28 cellular contexts compared by ENCODE assay signal in the genomic region with DNA sequence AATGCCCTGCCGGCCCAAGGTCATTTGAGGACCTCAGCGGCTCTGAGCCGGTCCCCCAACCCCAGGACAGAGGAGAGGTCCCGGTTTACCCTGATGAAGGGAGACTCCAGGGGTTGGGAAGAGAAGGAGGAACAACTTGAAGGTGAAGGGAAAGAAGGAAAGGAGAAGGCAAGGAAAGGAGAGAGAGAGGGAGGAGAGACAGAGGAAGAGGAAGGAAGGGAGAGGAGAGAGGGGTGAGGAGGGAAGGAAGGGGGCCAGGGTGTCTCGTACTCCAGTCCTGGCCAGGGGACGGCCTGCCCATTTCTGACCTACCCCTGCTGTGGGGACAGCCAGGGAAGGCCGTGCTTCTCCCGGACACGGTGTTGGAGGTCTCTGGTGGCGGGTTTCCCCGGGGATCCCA. TPM values are rescaled to one million over a fixed set of nuclear protein-coding genes. Genes with fewer than 3 reads are reported as not detected.
DNase-seq lines count a peak whose midpoint lies in the region; ATAC-seq and TF ChIP-seq lines count a peak whose summit lies in the region.
"Had no signal": no experiment of that assay in that cellular context is flagged by ENCODE, and none has a peak within 500 bp of the region (broad histone marks: within the 10 kb centered on the region; RNA-seq: fewer than 3 reads in every experiment).

No MANE protein-coding gene starts in this region.

- CTCF ChIA-PET in CD4-positive, alpha-beta T cell (lab: Charles Lee): no interaction called here

- H3K4me1 ChIP-seq in hepatocyte (ENCODE audit: insufficient read depth) (peaks cover 12% of the 10 kb centered on the region), tibial artery (peaks cover 0 to 64% (median 34%) of the 10 kb centered on the region in 4 donors), testis (no peaks in the 10 kb centered on the region)
- H3K4me1 ChIP-seq: SJCRH30 had no signal

- no peak for ATAC-seq in CD4-positive, alpha-beta T cell (ENCODE audit: poor library complexity)
- ATAC-seq in GM21447 (IDR thresholded peaks at IDR 0.05; ENCODE audit: unreplicated experiment): no peak
- ATAC-seq: activated CD4-positive, CD25-positive, alpha-beta regulatory T cell treated with anti-CD3 and anti-CD28 coated beads, Interleukin-2, amount 50 U/mL, for 24 hours; activated T-helper 17 cell treated with anti-CD3 and anti-CD28 coated beads, Interleukin-2, amount 50 U/mL, for 72 hours; CD8-positive, alpha-beta T cell; left lung; T-cell had no signal

- TF ChIP-seq POLR2A in testis (IDR thresholded peaks at IDR 0.05): no peak

- DNase-seq in CD4-positive, alpha-beta T cell: no peak
- DNase-seq in hepatocyte (ENCODE audit: low spot score) (no peak), tibial artery (no peak), testis (no peak), occipital lobe (lab: John Stamatoyannopoulos, UW) (no peak)
- DNase-seq: activated CD4-positive, alpha-beta T cell treated with anti-CD3 and anti-CD28 coated beads, Interleukin-2, amount 50 U/mL, for 48 hours; activated CD8-positive, alpha-beta memory T cell treated with anti-CD3 and anti-CD28 coated beads, Interleukin-2, amount 50 U/mL, for 48 hours; activated naive CD4-positive, alpha-beta T cell treated with anti-CD3 and anti-CD28 coated beads, Interleukin-2, amount 50 U/mL, for 16 hours; AML-193; CD8-positive, alpha-beta T cell; GOT3; NCI-H2029 treated with DMSO at 0.1 percent for 48 hours; NCI-H2227 treated with DMSO at 0.1 percent for 48 hours; NCI-H69; SJCRH30; stimulated activated CD4-positive, alpha-beta T cell treated with anti-CD3 and anti-CD28 coated beads, Interleukin-2, amount 100 ng/mL, for 24 hours; stomach; T-cell; upper lobe of left lung had no signal

- no peaks in the 10 kb centered on the region for H3K4me1 Mint-ChIP-seq in CD4-positive, alpha-beta T cell (ENCODE audit: low read depth)
- H3K4me1 Mint-ChIP-seq: activated T-helper 17 cell treated with anti-CD3 and anti-CD28 coated beads, Interleukin-2, amount 50 U/mL, for 72 hours had no signal

- peaks cover 16% of the 10 kb centered on the region for H3K27me3 Mint-ChIP-seq in CD4-positive, alpha-beta T cell

- H4K20me1 ChIP-seq in hepatocyte (ENCODE audit: insufficient read depth, poor library complexity, severe bottlenecking): no peaks in the 10 kb centered on the region

- peaks cover 15% of the 10 kb centered on the region for H3K27me3 ChIP-seq in CD4-positive, alpha-beta T cell (ENCODE audit: control insufficient read depth, insufficient read depth, low read length)
- H3K27me3 ChIP-seq in hepatocyte: peaks cover 40% of the 10 kb centered on the region
- H3K27me3 ChIP-seq in tibial artery: no peaks in the 10 kb centered on the region
- H3K27me3 ChIP-seq in testis: no peaks in the 10 kb centered on the region

- peak overlapping the region; percentile 25 for H3K4me3 Mint-ChIP-seq in CD4-positive, alpha-beta T cell
- H3K4me3 Mint-ChIP-seq: activated T-helper 17 cell treated with anti-CD3 and anti-CD28 coated beads, Interleukin-2, amount 50 U/mL, for 72 hours; CD8-positive, alpha-beta T cell; T-cell had no signal

- H3K36me3 ChIP-seq in hepatocyte (replicated peaks; ENCODE audit: insufficient read depth, low read depth): no peaks in the 10 kb centered on the region
- no peaks in the 10 kb centered on the region for H3K36me3 ChIP-seq in tibial artery
- H3K36me3 ChIP-seq in testis (ENCODE audit: low read depth, missing control alignments): no peaks in the 10 kb centered on the region
- H3K36me3 ChIP-seq: cardiac muscle cell, left lung, SJCRH30, stomach, upper lobe of left lung had no signal

- no peak for TF ChIP-seq CTCF in CD4-positive, alpha-beta T cell (IDR thresholded peaks at IDR 0.05)
- TF ChIP-seq CTCF in WI38 (IDR thresholded peaks at IDR 0.05; ENCODE audit: low read depth, low read length) (no peak), hepatocyte (IDR thresholded peaks at IDR 0.05; ENCODE audit: poor library complexity) (no peak), tibial artery (IDR thresholded peaks at IDR 0.05) (no peak), testis (IDR thresholded peaks at IDR 0.05) (no peak)

- POLR2A ChIA-PET in CD4-positive, alpha-beta T cell (lab: Charles Lee): no interaction called here

- H3K9me3 Mint-ChIP-seq in CD4-positive, alpha-beta T cell: no peaks in the 10 kb centered on the region
- H3K9me3 Mint-ChIP-seq: activated T-helper 17 cell treated with anti-CD3 and anti-CD28 coated beads, Interleukin-2, amount 50 U/mL, for 72 hours; CD8-positive, alpha-beta T cell; T-cell had no signal

- H3K4me2 ChIP-seq in hepatocyte: peak overlapping the region; percentile 73

- peaks cover 25% of the 10 kb centered on the region for H3K79me2 ChIP-seq in hepatocyte

- 82% methylated on average over 11 of the region's 11 CpGs for WGBS in hepatocyte (ENCODE audit: low lambda C conversion rate, missing lambda C conversion rate)
- 65 to 88% methylated on average over 10 to 11 of the region's 11 CpGs for WGBS in testis, 2 donors

- no peaks in the 10 kb centered on the region for H3K9me3 ChIP-seq in CD4-positive, alpha-beta T cell (ENCODE audit: control insufficient read depth, low read length)
- H3K9me3 ChIP-seq in hepatocyte (ENCODE audit: low read depth) (no peaks in the 10 kb centered on the region), tibial artery (no peaks in the 10 kb centered on the region), testis (no peaks in the 10 kb centered on the region)
- H3K9me3 ChIP-seq: left lung, SJCRH30, stomach, upper lobe of left lung had no signal

- intact Hi-C loops in CD4-positive, alpha-beta T cell (cut with DNase I, micrococcal nuclease): no loop called here
- intact Hi-C loops in tibial artery (cut with DNase I; ENCODE audit: low total_unique reads): no loop called here
- intact Hi-C loops in testis (cut with DNase I; ENCODE audit: low total_unique reads): no loop called here

- no peak overlapping the region for H3K27ac ChIP-seq in CD4-positive, alpha-beta T cell (ENCODE audit: low read depth, low read length)
- H3K27ac ChIP-seq in hepatocyte (peak overlapping the region; percentile 16), tibial artery (peak overlapping the region; percentile 68 to 80), testis (no peak overlapping the region)
- H3K27ac ChIP-seq: cardiac muscle cell, left lung, SJCRH30, upper lobe of left lung had no signal

- no peaks in the 10 kb centered on the region for H3K9me2 ChIP-seq in hepatocyte (replicated peaks; ENCODE audit: insufficient read depth)

- no peak overlapping the region for H3K27ac Mint-ChIP-seq in CD4-positive, alpha-beta T cell
- H3K27ac Mint-ChIP-seq: activated T-helper 17 cell treated with anti-CD3 and anti-CD28 coated beads, Interleukin-2, amount 50 U/mL, for 72 hours; CD8-positive, alpha-beta T cell; T-cell had no signal

- H3K36me3 Mint-ChIP-seq in CD4-positive, alpha-beta T cell (ENCODE audit: low read depth): no peaks in the 10 kb centered on the region
- H3K36me3 Mint-ChIP-seq: CD8-positive, alpha-beta T cell; T-cell had no signal

- peak overlapping the region; percentile 73 for H3K4me3 ChIP-seq in WI38 (ENCODE audit: low read depth, low read length)
- no peak overlapping the region for H3K4me3 ChIP-seq in hepatocyte
- peak overlapping the region; percentile 59 to 62 for H3K4me3 ChIP-seq in tibial artery
- no peak overlapping the region for H3K4me3 ChIP-seq in testis
- H3K4me3 ChIP-seq: cardiac muscle cell, SJCRH30 had no signal

- H2AFZ ChIP-seq in hepatocyte: no peak overlapping the region

RNA-seq across cellular contexts. Expression of a gene that starts 1.9 kb away (rescaled TPM):
- not detected for total RNA-seq in CD4-positive, alpha-beta T cell
- total RNA-seq in hepatocyte (5.7 and 9.7 TPM in 2 replicates), testis (10 to 100 TPM; 14.6 to 19.1 TPM), occipital lobe (0.16 TPM)
- polyA plus RNA-seq in hepatocyte (14.0 and 23.0 TPM in 2 replicates), testis (ENCODE audit: insufficient read depth, low read depth, low replicate concordance) (15.3 TPM)
- total RNA-seq: CD8-positive, alpha-beta T cell had no signal

RNA-seq across cellular contexts. Expression of a gene that starts 25.4 kb away (rescaled TPM):
- total RNA-seq in CD4-positive, alpha-beta T cell: 10 to 100 TPM; 28.5 to 29.3 TPM
- 10.5 and 14.2 TPM in 2 replicates for total RNA-seq in hepatocyte
- polyA plus RNA-seq in hepatocyte: 10.7 and 15.5 TPM in 2 replicates
- 10 to 100 TPM; 51.2 to 61.7 TPM for total RNA-seq in testis
- 21.4 TPM for polyA plus RNA-seq in testis (ENCODE audit: insufficient read depth, low read depth, low replicate concordance)
- 10.1 TPM for total RNA-seq in occipital lobe

RNA-seq across cellular contexts. Expression of a gene that starts 41.4 kb away (rescaled TPM):
- 10 to 100 TPM; 50.7 to 52.5 TPM for total RNA-seq in CD4-positive, alpha-beta T cell
- total RNA-seq in hepatocyte (20.8 and 32.5 TPM in 2 replicates), testis (10 to 100 TPM; 71.8 to 82.6 TPM), occipital lobe (11.2 TPM)
- polyA plus RNA-seq in hepatocyte (66.9 and 81.4 TPM in 2 replicates), testis (ENCODE audit: insufficient read depth, low read depth, low replicate concordance) (189 TPM)

RNA-seq across cellular contexts. Expression of a gene that starts 46.5 kb away (rescaled TPM):
- not detected for total RNA-seq in CD4-positive, alpha-beta T cell
- total RNA-seq in hepatocyte (not detected in 2 replicates), testis (1 to 10 TPM; 3.7 to 9.4 TPM), occipital lobe (not detected)
- polyA plus RNA-seq in hepatocyte (0.86 TPM in 1 of 2 replicates, not detected in the other), testis (ENCODE audit: insufficient read depth, low read depth, low replicate concordance) (14.6 TPM)
- total RNA-seq: activated T-helper 17 cell treated with anti-CD3 and anti-CD28 coated beads, Interleukin-2, amount 50 U/mL, for 72 hours; esophagus mucosa; left lung; mesenteric fat pad; omental fat pad; SJCRH30; stomach; T-cell; upper lobe of left lung had no signal

Comparison
In these comparisons a context has a peak if more than half of its experiments do, and no peak if none do; other contexts are left out.
1. H3K27ac ChIP-seq: peak in hepatocyte (single experiment) and tibial artery (2 of 2); none in CD4-positive, alpha-beta T cell (single experiment) and testis (0 of 2).
2. H3K4me3 ChIP-seq: peak in WI38 (single experiment) and tibial artery (2 of 2); none in hepatocyte (single experiment) and testis (0 of 2).